In genomic region chr2:98912221-98912851, GRCh38 we compare ENCODE assay signal across 9 cellular contexts. TPM values are rescaled to one million over a fixed set of nuclear protein-coding genes. Genes with fewer than 3 reads are reported as not detected.
DNase-seq lines count a peak whose midpoint lies in the region; ATAC-seq and TF ChIP-seq lines count a peak whose summit lies in the region.
"Had no signal": no experiment of that assay in that cellular context is flagged by ENCODE, and none has a peak within 500 bp of the region (broad histone marks: within the 10 kb centered on the region; RNA-seq: fewer than 3 reads in every experiment).

No MANE protein-coding gene starts in this region.

- H3K36me3 ChIP-seq in PC-3 (ENCODE audit: low read depth, low read length) (no peaks in the 10 kb centered on the region), fibroblast of lung (ENCODE audit: control insufficient read depth, insufficient read depth, low read length) (no peaks in the 10 kb centered on the region), sigmoid colon (no peaks in the 10 kb centered on the region)
- H3K36me3 ChIP-seq in effector memory CD4-positive, alpha-beta T cell (ENCODE audit: control insufficient read depth, insufficient read depth, low read length): no peaks in the 10 kb centered on the region

- no peaks in the 10 kb centered on the region for H3K9me2 ChIP-seq in PC-3 (replicated peaks; ENCODE audit: low read length)

- ATAC-seq in PC-3 (peak; percentile 53), HG03135 (IDR thresholded peaks at IDR 0.05; ENCODE audit: unreplicated experiment) (no peak), HG03378 (IDR thresholded peaks at IDR 0.05; ENCODE audit: unreplicated experiment) (no peak)
- ATAC-seq: K562 had no signal

- peak overlapping the region; percentile 68 for H3K27ac ChIP-seq in PC-3 (ENCODE audit: low read length)
- no peak overlapping the region for H3K27ac ChIP-seq in fibroblast of lung (ENCODE audit: insufficient read depth, low read length)
- H3K27ac ChIP-seq in sigmoid colon: no peak overlapping the region
- no peak overlapping the region for H3K27ac ChIP-seq in effector memory CD4-positive, alpha-beta T cell (ENCODE audit: insufficient read depth, low read length, poor library complexity, severe bottlenecking)

- no peak for TF ChIP-seq POLR2A in sigmoid colon (IDR thresholded peaks at IDR 0.05)

- H3K27me3 ChIP-seq in PC-3 (ENCODE audit: low read length): no peaks in the 10 kb centered on the region
- H3K27me3 ChIP-seq in fibroblast of lung (ENCODE audit: control insufficient read depth, insufficient read depth, low read length): no peaks in the 10 kb centered on the region
- H3K27me3 ChIP-seq in sigmoid colon: no peaks in the 10 kb centered on the region
- no peaks in the 10 kb centered on the region for H3K27me3 ChIP-seq in effector memory CD4-positive, alpha-beta T cell (replicated peaks; ENCODE audit: control insufficient read depth, insufficient read depth, low read length, poor library complexity, severe bottlenecking)

- no peaks in the 10 kb centered on the region for H4K20me1 ChIP-seq in PC-3 (ENCODE audit: low read length)
- no peaks in the 10 kb centered on the region for H4K20me1 ChIP-seq in fibroblast of lung (ENCODE audit: control insufficient read depth, extremely low read depth, insufficient read depth, low read length)

- H3K4me3 ChIP-seq in PC-3 (ENCODE audit: low read length) (peak overlapping the region; percentile 49; the same call in 1 of the 2 replicates), fibroblast of lung (replicated peaks in 1 of 4; ENCODE audit: control extremely low read depth in 1 of 4, insufficient read depth in 1 of 4, low read depth in 3 of 4, low read length in 4 of 4) (no peak overlapping the region), sigmoid colon (no peak overlapping the region)
- no peak overlapping the region for H3K4me3 ChIP-seq in effector memory CD4-positive, alpha-beta T cell (ENCODE audit: insufficient read depth, low read depth, low read length, poor library complexity, severe bottlenecking)
- H3K4me3 ChIP-seq: K562 had no signal

- H3K9me3 ChIP-seq in PC-3 (ENCODE audit: low read length) (no peaks in the 10 kb centered on the region), fibroblast of lung (ENCODE audit: control insufficient read depth, insufficient read depth, low read depth, low read length) (no peaks in the 10 kb centered on the region), sigmoid colon (no peaks in the 10 kb centered on the region)
- no peaks in the 10 kb centered on the region for H3K9me3 ChIP-seq in effector memory CD4-positive, alpha-beta T cell (ENCODE audit: control insufficient read depth, low read length)

- H3K4me1 ChIP-seq in PC-3 (ENCODE audit: insufficient read depth, low read length): peaks cover 74% of the 10 kb centered on the region
- peaks cover 8% of the 10 kb centered on the region for H3K4me1 ChIP-seq in fibroblast of lung (ENCODE audit: control insufficient read depth, extremely low read depth, insufficient read depth, low read length)
- H3K4me1 ChIP-seq in sigmoid colon: peaks cover 0 to 22% (median 15%) of the 10 kb centered on the region in 4 donors
- no peaks in the 10 kb centered on the region for H3K4me1 ChIP-seq in effector memory CD4-positive, alpha-beta T cell (ENCODE audit: control insufficient read depth, insufficient read depth, low read length, poor library complexity, severe bottlenecking)

- DNase-seq in HCEC 1CT (peak; percentile 81), PC-3 (peak; percentile 90), fibroblast of lung (ENCODE audit: low read depth in 2 of 2) (peak; percentile 87 to 95), sigmoid colon (peak; percentile 65), GM19240 (ENCODE audit: insufficient read length, low spot score) (no peak)
- no peak for DNase-seq in effector memory CD4-positive, alpha-beta T cell

- WGBS in sigmoid colon, 2 donors: 77 to 80% methylated on average over 18 of the region's 18 CpGs

- BruUV-seq in PC-3 (replicated peaks; lab: Mats Ljungman, UMichigan): no TSS peak

- intact Hi-C loops in PC-3 (cut with micrococcal nuclease) (loop anchor here (10.0 kb wide), 2 partner anchors 48 to 268 kb away; no protein-coding TSS in a partner anchor), sigmoid colon (cut with DNase I) (no loop called here)

- CTCF ChIA-PET in PC-3 (lab: Charles Lee): interaction anchor here (0.6 kb wide), 1 partner anchor 542 kb away, joined by 4 read pairs; no protein-coding TSS in a partner anchor

- POLR2A ChIA-PET in PC-3 (lab: Charles Lee; ENCODE audit: unreplicated experiment): no interaction called here

- no peak for TF ChIP-seq CTCF in PC-3 (conservative IDR thresholded peaks at IDR 0.05; ENCODE audit: low read depth, low read length)
- TF ChIP-seq CTCF in fibroblast of lung (conservative IDR thresholded peaks at IDR 0.05 in 1 of 2, IDR thresholded peaks at IDR 0.05 in 1 of 2; ENCODE audit: low read depth in 1 of 2, low read length in 2 of 2): no peak
- no peak for TF ChIP-seq CTCF in sigmoid colon (IDR thresholded peaks at IDR 0.05)

- TF ChIP-seq EP300 in sigmoid colon (IDR thresholded peaks at IDR 0.05): no peak

- H3K4me2 ChIP-seq in PC-3 (ENCODE audit: low read length) (peak overlapping the region; percentile 78), fibroblast of lung (ENCODE audit: extremely low read depth, insufficient read depth, low read length) (peak overlapping the region; percentile 15)

- H3K79me2 ChIP-seq in PC-3 (ENCODE audit: low read length) (no peaks in the 10 kb centered on the region), fibroblast of lung (ENCODE audit: control insufficient read depth, insufficient read depth, low read length) (no peaks in the 10 kb centered on the region)

- H3K9ac ChIP-seq in PC-3 (ENCODE audit: low read length) (no peak overlapping the region), fibroblast of lung (ENCODE audit: insufficient read depth, low read length) (no peak overlapping the region)

- H2AFZ ChIP-seq in PC-3 (ENCODE audit: low read length) (0 out of 2 replicates have a peak overlapping the region, but pooled peaks have one; percentile 25), fibroblast of lung (ENCODE audit: low read length) (no peak overlapping the region)

- H3F3A ChIP-seq in PC-3 (ENCODE audit: low read length, unreplicated experiment): no peaks in the 10 kb centered on the region

RNA-seq across cellular contexts. Expression of gene CRACDL, which starts 23.7 kb away (rescaled TPM):
- total RNA-seq in PC-3 (2014; rRNA removed): 0.40 TPM in 1 of 2 replicates, not detected in the other
- under 0.01 TPM in 1 of 2 replicates, not detected in the other for total RNA-seq in fibroblast of lung
- polyA plus RNA-seq in fibroblast of lung: not detected in 2 replicates
- not detected in 2 replicates for polyA plus RNA-seq in fibroblast of lung (2012)
- not detected in 2 replicates for polyA minus RNA-seq in fibroblast of lung (ENCODE audit: low replicate concordance)
- total RNA-seq in sigmoid colon: 1 to 10 TPM in 1 of 4 donors, under 1 TPM in 3; 0.36 to 1.5 (median 0.69) TPM
- polyA plus RNA-seq in sigmoid colon: 1 to 10 TPM; 7.0 to 8.8 (median 7.8) TPM
- total RNA-seq: K562 had no signal
- polyA plus RNA-seq: K562 had no signal

Comparison
In these comparisons a context has a peak if more than half of its experiments do, and no peak if none do; other contexts are left out.
1. DNase-seq: peak in HCEC 1CT (single experiment), PC-3 (single experiment), fibroblast of lung (2 of 2) and sigmoid colon (single experiment); none in effector memory CD4-positive, alpha-beta T cell (0 of 3) and GM19240 (single experiment).